Comparison of ENCODE assay signal across 1 cellular context in the genomic region with DNA sequence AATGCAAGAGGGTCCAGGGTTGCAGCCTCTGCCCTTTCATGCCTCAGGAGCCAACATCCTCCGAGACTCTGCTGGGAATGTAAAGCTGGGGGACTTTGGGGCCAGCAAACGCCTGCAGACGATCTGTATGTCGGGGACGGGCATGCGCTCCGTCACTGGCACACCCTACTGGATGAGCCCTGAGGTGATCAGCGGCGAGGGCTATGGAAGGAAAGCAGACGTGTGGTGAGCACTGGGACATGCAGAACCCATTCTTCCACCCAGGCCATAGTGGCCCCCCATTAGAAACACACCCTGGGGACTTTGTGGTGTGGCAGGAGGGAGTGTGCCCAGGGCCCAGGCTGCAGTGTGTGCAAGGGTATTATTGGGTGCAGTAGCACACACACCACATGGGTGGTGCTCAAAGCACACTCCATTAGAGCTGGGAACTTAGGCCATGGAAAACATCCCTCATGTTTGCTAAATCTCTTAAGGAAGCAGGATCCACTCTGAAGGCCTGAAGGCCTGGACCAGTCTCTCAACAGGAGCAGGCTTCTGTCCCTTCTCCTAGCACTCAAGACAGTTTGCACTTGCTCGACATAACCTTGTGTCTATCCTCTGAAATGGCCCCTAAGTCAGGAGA.
TF ChIP-seq lines count a peak whose summit lies in the region.

No MANE protein-coding gene starts in this region.

TF ChIP-seq in HCT116, 20 proteins besides CTCF, POLR2A, EP300 and RAD21 (continued from another document):
- TF ChIP-seq EZH2phosphoT487 (IDR thresholded peaks at IDR 0.05; ENCODE audit: borderline replicate concordance) = no peak
- no peak for TF ChIP-seq FOSL1 (IDR thresholded peaks at IDR 0.05; ENCODE audit: low read depth)
- no peak for TF ChIP-seq POLR2AphosphoS5 (IDR thresholded peaks at IDR 0.05; ENCODE audit: low read depth, low read length)
- TF ChIP-seq, protein P1, sequence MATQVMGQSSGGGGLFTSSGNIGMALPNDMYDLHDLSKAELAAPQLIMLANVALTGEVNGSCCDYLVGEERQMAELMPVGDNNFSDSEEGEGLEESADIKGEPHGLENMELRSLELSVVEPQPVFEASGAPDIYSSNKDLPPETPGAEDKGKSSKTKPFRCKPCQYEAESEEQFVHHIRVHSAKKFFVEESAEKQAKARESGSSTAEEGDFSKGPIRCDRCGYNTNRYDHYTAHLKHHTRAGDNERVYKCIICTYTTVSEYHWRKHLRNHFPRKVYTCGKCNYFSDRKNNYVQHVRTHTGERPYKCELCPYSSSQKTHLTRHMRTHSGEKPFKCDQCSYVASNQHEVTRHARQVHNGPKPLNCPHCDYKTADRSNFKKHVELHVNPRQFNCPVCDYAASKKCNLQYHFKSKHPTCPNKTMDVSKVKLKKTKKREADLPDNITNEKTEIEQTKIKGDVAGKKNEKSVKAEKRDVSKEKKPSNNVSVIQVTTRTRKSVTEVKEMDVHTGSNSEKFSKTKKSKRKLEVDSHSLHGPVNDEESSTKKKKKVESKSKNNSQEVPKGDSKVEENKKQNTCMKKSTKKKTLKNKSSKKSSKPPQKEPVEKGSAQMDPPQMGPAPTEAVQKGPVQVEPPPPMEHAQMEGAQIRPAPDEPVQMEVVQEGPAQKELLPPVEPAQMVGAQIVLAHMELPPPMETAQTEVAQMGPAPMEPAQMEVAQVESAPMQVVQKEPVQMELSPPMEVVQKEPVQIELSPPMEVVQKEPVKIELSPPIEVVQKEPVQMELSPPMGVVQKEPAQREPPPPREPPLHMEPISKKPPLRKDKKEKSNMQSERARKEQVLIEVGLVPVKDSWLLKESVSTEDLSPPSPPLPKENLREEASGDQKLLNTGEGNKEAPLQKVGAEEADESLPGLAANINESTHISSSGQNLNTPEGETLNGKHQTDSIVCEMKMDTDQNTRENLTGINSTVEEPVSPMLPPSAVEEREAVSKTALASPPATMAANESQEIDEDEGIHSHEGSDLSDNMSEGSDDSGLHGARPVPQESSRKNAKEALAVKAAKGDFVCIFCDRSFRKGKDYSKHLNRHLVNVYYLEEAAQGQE (IDR thresholded peaks at IDR 0.05; ENCODE audit: low read depth) = no peak
- no peak for TF ChIP-seq EGR1 (IDR thresholded peaks at IDR 0.05; ENCODE audit: low read depth)
